Comparison of ENCODE assay signal across 11 cellular contexts in the genomic region with DNA sequence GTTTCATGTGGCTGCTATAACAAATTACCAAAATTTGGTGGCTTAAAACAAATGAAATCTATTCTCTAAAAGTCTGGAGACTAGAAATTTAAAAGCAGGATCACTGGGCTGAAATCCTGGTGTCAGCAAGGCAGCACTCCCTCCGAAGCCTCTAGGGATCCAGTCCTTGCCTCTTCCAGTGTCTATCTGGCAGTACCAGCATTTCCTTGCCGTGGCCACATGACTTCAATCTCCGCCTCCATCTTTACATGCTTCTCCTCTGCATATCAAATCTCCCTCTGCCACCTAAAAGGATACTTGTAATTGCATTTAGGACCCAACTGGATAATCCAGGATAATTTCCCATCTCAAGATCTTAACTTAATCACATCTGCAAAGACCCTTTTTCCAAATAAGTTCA. TPM values are rescaled to one million over a fixed set of nuclear protein-coding genes. Genes with fewer than 3 reads are reported as not detected.
DNase-seq lines count a peak whose midpoint lies in the region; ATAC-seq and TF ChIP-seq lines count a peak whose summit lies in the region.
"Had no signal": no experiment of that assay in that cellular context is flagged by ENCODE, and none has a peak within 500 bp of the region (broad histone marks: within the 10 kb centered on the region; RNA-seq: fewer than 3 reads in every experiment).

No MANE protein-coding gene starts in this region.

- no peak overlapping the region for H2AFZ ChIP-seq in fibroblast of lung (ENCODE audit: low read length)

- peak overlapping the region; percentile 85 for H3K4me2 ChIP-seq in fibroblast of lung (ENCODE audit: extremely low read depth, insufficient read depth, low read length)

- no peaks in the 10 kb centered on the region for H4K20me1 ChIP-seq in fibroblast of lung (ENCODE audit: control insufficient read depth, extremely low read depth, insufficient read depth, low read length)

- H3K36me3 Mint-ChIP-seq in HFFc6 (ENCODE audit: low read depth): peaks cover 64% of the 10 kb centered on the region

- H3K27ac Mint-ChIP-seq in HFFc6: peak overlapping the region; percentile 94

- H3K27ac ChIP-seq in fibroblast of lung (ENCODE audit: insufficient read depth, low read length): peak overlapping the region; percentile 78
- peak overlapping the region; percentile 60 for H3K27ac ChIP-seq in subcutaneous abdominal adipose tissue (ENCODE audit: low read depth, low read length)

- 0 out of 2 replicates have a peak, but pooled peaks cover 4% of the 10 kb centered on the region for H3K9me3 Mint-ChIP-seq in HFFc6

- H3K4me3 ChIP-seq in fibroblast of lung (replicated peaks in 1 of 4; ENCODE audit: control extremely low read depth in 1 of 4, insufficient read depth in 1 of 4, low read depth in 3 of 4, low read length in 4 of 4) (peak overlapping the region in 3 of 4 experiments; percentile 18 to 28 (median 19)), subcutaneous abdominal adipose tissue (ENCODE audit: low read depth in 1 of 5, low read length in 5 of 5) (peak overlapping the region in 2 of 5 donors; percentile 17 to 34)

- H3K27me3 Mint-ChIP-seq in HFFc6 (ENCODE audit: insufficient read depth): peaks cover 4% of the 10 kb centered on the region; the same call in 1 of the 2 replicates

- H3K4me1 Mint-ChIP-seq in HFFc6 (ENCODE audit: low read depth): peaks cover 95% of the 10 kb centered on the region

- peaks cover 70% of the 10 kb centered on the region for H3K79me2 ChIP-seq in fibroblast of lung (ENCODE audit: control insufficient read depth, insufficient read depth, low read length)

- ATAC-seq in SK-N-SH treated with all-trans-retinoic acid at 6 μM for 48 hours: peak; percentile 30; the same call in 1 of the 3 replicates
- no peak for ATAC-seq in HG03571 (IDR thresholded peaks at IDR 0.05; ENCODE audit: unreplicated experiment)

- TF ChIP-seq CTCF in HFFc6 (IDR thresholded peaks at IDR 0.05): no peak
- TF ChIP-seq CTCF in fibroblast of lung (conservative IDR thresholded peaks at IDR 0.05 in 1 of 2, IDR thresholded peaks at IDR 0.05 in 1 of 2; ENCODE audit: low read depth in 1 of 2, low read length in 2 of 2): no peak

- no peaks in the 10 kb centered on the region for H3K27me3 ChIP-seq in fibroblast of lung (ENCODE audit: control insufficient read depth, insufficient read depth, low read length)
- no peaks in the 10 kb centered on the region for H3K27me3 ChIP-seq in subcutaneous abdominal adipose tissue (ENCODE audit: control insufficient read depth in 5 of 5, insufficient read depth in 4 of 5, low read length in 5 of 5)

- peak overlapping the region; percentile 23 for H3K9ac ChIP-seq in fibroblast of lung (ENCODE audit: insufficient read depth, low read length)
- H3K9ac ChIP-seq in subcutaneous abdominal adipose tissue (ENCODE audit: low read length in 5 of 5): peak overlapping the region in 3 of 5 donors; percentile 35 to 57 (median 45)

- no peak for DNase-seq in HFFc6
- DNase-seq in fibroblast of lung (ENCODE audit: low read depth in 2 of 2): no peak
- no peak for DNase-seq in stimulated activated CD4-positive, alpha-beta T cell treated with anti-CD3 and anti-CD28 coated beads, Interleukin-4, amount 100 ng/mL, for 4 hours
- DNase-seq in NCI-H1930 (lab: John Stamatoyannopoulos, UW): no peak
- DNase-seq: activated CD4-positive, alpha-beta T cell treated with anti-CD3 and anti-CD28 coated beads for 48 hours; activated naive CD4-positive, alpha-beta T cell treated with Interleukin-2 at 50 U/mL for 16 hours; RPMI8226; stimulated activated naive CD4-positive, alpha-beta T cell had no signal

- H3K4me3 Mint-ChIP-seq in HFFc6: peak overlapping the region; percentile 86

- H3K4me1 ChIP-seq in fibroblast of lung (ENCODE audit: control insufficient read depth, extremely low read depth, insufficient read depth, low read length) (peaks cover 23% of the 10 kb centered on the region), subcutaneous abdominal adipose tissue (ENCODE audit: control insufficient read depth in 5 of 5, insufficient read depth in 5 of 5, low read length in 5 of 5) (peaks cover 4 to 50% (median 21%) of the 10 kb centered on the region in 5 donors)

- no peaks in the 10 kb centered on the region for H3K9me3 ChIP-seq in fibroblast of lung (ENCODE audit: control insufficient read depth, insufficient read depth, low read depth, low read length)
- H3K9me3 ChIP-seq in subcutaneous abdominal adipose tissue (ENCODE audit: control insufficient read depth in 5 of 5, low read length in 5 of 5): no peaks in the 10 kb centered on the region

- H3K36me3 ChIP-seq in fibroblast of lung (ENCODE audit: control insufficient read depth, insufficient read depth, low read length) (no peaks in the 10 kb centered on the region), subcutaneous abdominal adipose tissue (ENCODE audit: control insufficient read depth in 5 of 5, insufficient read depth in 5 of 5, low read length in 5 of 5) (no peaks in the 10 kb centered on the region)

TF ChIP-seq in SK-N-SH treated with all-trans-retinoic acid at 6 μM for 48 hours, 23 proteins besides CTCF, POLR2A, EP300 and RAD21:
- TF ChIP-seq ZC3H10 (CRISPR knock-in tag; IDR thresholded peaks at IDR 0.05): no peak
- no peak for TF ChIP-seq PPARA (CRISPR knock-in tag; IDR thresholded peaks at IDR 0.05; ENCODE audit: borderline replicate concordance)
- TF ChIP-seq, protein P1, sequence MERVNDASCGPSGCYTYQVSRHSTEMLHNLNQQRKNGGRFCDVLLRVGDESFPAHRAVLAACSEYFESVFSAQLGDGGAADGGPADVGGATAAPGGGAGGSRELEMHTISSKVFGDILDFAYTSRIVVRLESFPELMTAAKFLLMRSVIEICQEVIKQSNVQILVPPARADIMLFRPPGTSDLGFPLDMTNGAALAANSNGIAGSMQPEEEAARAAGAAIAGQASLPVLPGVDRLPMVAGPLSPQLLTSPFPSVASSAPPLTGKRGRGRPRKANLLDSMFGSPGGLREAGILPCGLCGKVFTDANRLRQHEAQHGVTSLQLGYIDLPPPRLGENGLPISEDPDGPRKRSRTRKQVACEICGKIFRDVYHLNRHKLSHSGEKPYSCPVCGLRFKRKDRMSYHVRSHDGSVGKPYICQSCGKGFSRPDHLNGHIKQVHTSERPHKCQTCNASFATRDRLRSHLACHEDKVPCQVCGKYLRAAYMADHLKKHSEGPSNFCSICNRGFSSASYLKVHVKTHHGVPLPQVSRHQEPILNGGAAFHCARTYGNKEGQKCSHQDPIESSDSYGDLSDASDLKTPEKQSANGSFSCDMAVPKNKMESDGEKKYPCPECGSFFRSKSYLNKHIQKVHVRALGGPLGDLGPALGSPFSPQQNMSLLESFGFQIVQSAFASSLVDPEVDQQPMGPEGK (CRISPR knock-in tag; IDR thresholded peaks at IDR 0.05; ENCODE audit: borderline replicate concordance): no peak
- no peak for TF ChIP-seq ZNF8 (CRISPR knock-in tag; IDR thresholded peaks at IDR 0.05)
- no peak for TF ChIP-seq CSDC2 (CRISPR knock-in tag; IDR thresholded peaks at IDR 0.05)
- no peak for TF ChIP-seq ZNF565 (CRISPR knock-in tag; conservative IDR thresholded peaks at IDR 0.05; ENCODE audit: low read depth)
- TF ChIP-seq ZNF70 (CRISPR knock-in tag; IDR thresholded peaks at IDR 0.05): no peak
- no peak for TF ChIP-seq OSR1 (CRISPR knock-in tag; IDR thresholded peaks at IDR 0.05)
- no peak for TF ChIP-seq ZFP30 (CRISPR knock-in tag; IDR thresholded peaks at IDR 0.05)
- no peak for TF ChIP-seq GLIS3 (CRISPR knock-in tag; IDR thresholded peaks at IDR 0.05)
- no peak for TF ChIP-seq ARNTL (CRISPR knock-in tag; IDR thresholded peaks at IDR 0.05; ENCODE audit: borderline replicate concordance, low read depth)
- TF ChIP-seq CREB5 (CRISPR knock-in tag; IDR thresholded peaks at IDR 0.05; ENCODE audit: low read depth): no peak
- TF ChIP-seq, protein P2, sequence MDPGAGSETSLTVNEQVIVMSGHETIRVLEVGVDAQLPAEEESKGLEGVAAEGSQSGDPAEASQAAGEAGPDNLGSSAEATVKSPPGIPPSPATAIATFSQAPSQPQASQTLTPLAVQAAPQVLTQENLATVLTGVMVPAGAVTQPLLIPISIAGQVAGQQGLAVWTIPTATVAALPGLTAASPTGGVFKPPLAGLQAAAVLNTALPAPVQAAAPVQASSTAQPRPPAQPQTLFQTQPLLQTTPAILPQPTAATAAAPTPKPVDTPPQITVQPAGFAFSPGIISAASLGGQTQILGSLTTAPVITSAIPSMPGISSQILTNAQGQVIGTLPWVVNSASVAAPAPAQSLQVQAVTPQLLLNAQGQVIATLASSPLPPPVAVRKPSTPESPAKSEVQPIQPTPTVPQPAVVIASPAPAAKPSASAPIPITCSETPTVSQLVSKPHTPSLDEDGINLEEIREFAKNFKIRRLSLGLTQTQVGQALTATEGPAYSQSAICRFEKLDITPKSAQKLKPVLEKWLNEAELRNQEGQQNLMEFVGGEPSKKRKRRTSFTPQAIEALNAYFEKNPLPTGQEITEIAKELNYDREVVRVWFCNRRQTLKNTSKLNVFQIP (CRISPR knock-in tag; IDR thresholded peaks at IDR 0.05; ENCODE audit: borderline replicate concordance, low read depth): no peak
TF ChIP-seq in SK-N-SH treated with all-trans-retinoic acid at 6 μM for 48 hours: peak in this region for 0.

RNA-seq across cellular contexts. Expression of gene ARHGAP18, which starts 30.2 kb away (rescaled TPM):
- total RNA-seq in HFFc6 (2021; fragmentation: NEBNext Ultra II Directional; extraction: Animal tissue kit (Norgen Biotek cat#: 25700)): 10 to 100 TPM; 70.8 to 81.2 (median 76.0) TPM
- total RNA-seq in fibroblast of lung: 22.9 and 38.3 TPM in 2 replicates
- polyA plus RNA-seq in fibroblast of lung: 18.6 and 46.7 TPM in 2 replicates
- polyA plus RNA-seq in fibroblast of lung (2012): 14.3 and 45.8 TPM in 2 replicates
- 4.2 and 19.6 TPM in 2 replicates for polyA minus RNA-seq in fibroblast of lung (ENCODE audit: low replicate concordance)
